8 cellular contexts compared by ENCODE assay signal in the genomic region with DNA sequence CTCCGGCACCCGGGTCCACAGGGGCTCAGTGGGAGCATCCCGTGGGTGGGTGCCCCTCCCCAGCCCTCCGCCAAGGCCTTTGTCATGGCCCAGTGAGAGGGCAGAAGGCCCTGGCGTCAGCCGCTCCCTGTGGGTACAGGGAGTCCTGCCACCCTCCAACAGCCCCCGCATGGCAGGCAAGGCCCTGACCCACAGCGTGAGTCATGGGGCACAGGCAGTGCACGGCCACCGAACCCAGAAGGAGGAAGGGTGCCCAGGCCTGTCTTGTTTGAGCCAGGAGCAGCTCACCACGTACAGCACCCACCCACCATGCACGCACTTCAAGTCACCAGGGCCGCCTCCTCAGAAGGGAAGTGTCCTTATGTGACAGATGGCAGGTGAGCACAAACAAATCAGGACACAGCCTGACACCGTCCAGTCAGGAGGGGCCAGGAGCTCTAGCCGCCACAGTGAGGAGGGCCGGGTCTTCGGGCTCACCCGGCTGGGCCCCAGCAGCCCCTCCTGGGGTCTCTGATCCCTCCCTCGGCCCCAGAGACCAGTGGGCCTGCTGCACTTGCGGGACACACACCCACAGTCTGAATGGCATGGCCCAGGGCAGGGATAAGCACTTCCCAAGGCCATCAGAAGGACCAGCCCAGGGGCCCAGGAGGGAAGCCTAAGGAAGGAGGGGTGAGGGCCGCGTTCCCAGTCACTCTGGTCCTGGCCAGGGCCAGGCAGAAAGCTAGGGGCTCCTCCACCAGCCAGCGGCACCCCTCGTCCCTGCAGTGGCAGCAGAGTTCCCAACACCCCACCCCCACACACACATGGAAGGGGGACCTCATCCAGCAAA. TPM values are rescaled to one million over a fixed set of nuclear protein-coding genes. Genes with fewer than 3 reads are reported as not detected.
DNase-seq lines count a peak whose midpoint lies in the region; ATAC-seq and TF ChIP-seq lines count a peak whose summit lies in the region.

No MANE protein-coding gene starts in this region.

- peaks cover 8% of the 10 kb centered on the region for H3K36me3 Mint-ChIP-seq in activated naive CD8-positive, alpha-beta T cell treated with anti-CD3 and anti-CD28 coated beads, Interleukin-2, amount 10 ng/mL, durations not matched to agents 7 days and 5 days
- H3K36me3 Mint-ChIP-seq in nephron progenitor cell (ENCODE audit: low read depth) (peaks cover 12% of the 10 kb centered on the region), HFFc6 (ENCODE audit: low read depth) (no peaks in the 10 kb centered on the region)

- H3K27ac Mint-ChIP-seq in activated naive CD8-positive, alpha-beta T cell treated with anti-CD3 and anti-CD28 coated beads, Interleukin-2, amount 10 ng/mL, durations not matched to agents 7 days and 5 days = peak overlapping the region; percentile 99
- peak overlapping the region; percentile 87 for H3K27ac Mint-ChIP-seq in nephron progenitor cell
- H3K27ac Mint-ChIP-seq in HFFc6 = no peak overlapping the region

- no peak for TF ChIP-seq CTCF in GM12875 (IDR thresholded peaks at IDR 0.05; ENCODE audit: borderline replicate concordance, insufficient read depth, low read depth, low read length)
- TF ChIP-seq CTCF in HEK293 (tag by site-specific recombination; IDR thresholded peaks at IDR 0.05) = no peak
- TF ChIP-seq CTCF in nephron progenitor cell (IDR thresholded peaks at IDR 0.05) = no peak
- no peak for TF ChIP-seq CTCF in HFFc6 (IDR thresholded peaks at IDR 0.05)

- no peak overlapping the region for H3K27ac ChIP-seq in HEK293 (ENCODE audit: extremely low read depth, low read depth, low read length)

- peak; percentile 68 for DNase-seq in RPMI7951 (ENCODE audit: low read depth)
- peak; percentile 64 for DNase-seq in activated naive CD8-positive, alpha-beta T cell treated with anti-CD3 and anti-CD28 coated beads, Interleukin-2, amount 10 ng/mL, durations not matched to agents 7 days and 5 days
- no peak for DNase-seq in nephron progenitor cell
- no peak for DNase-seq in DMS79 (lab: John Stamatoyannopoulos, UW)
- DNase-seq in HFFc6 = no peak

- POLR2A ChIA-PET in HEK293 (lab: Yijun Ruan, JAX) = no interaction called here
- POLR2A ChIA-PET in activated naive CD8-positive, alpha-beta T cell treated with anti-CD3 and anti-CD28 coated beads, Interleukin-2, amount 10 ng/mL, durations not matched to agents 7 days and 5 days (lab: Charles Lee) = interaction anchor here (1.0 to 3.5 kb wide), 13 partner anchors 8 to 621 kb away, joined by 3 to 14 read pairs (median 5); partner anchors contain the start of genes BIN1 and ERCC3

- H3K36me3 ChIP-seq in HEK293 (ENCODE audit: control insufficient read depth in 2 of 2, insufficient read depth in 1 of 2, low read length in 2 of 2) = no peaks in the 10 kb centered on the region

- ATAC-seq in activated naive CD8-positive, alpha-beta T cell treated with anti-CD3 and anti-CD28 coated beads, Interleukin-2, amount 10 ng/mL, durations not matched to agents 7 days and 5 days (ENCODE audit: low read depth) = peak; percentile 20
- no peak for ATAC-seq in HG02970 (IDR thresholded peaks at IDR 0.05; ENCODE audit: low FRiP score, unreplicated experiment)

- peak overlapping the region; percentile 94 for H3K4me3 Mint-ChIP-seq in activated naive CD8-positive, alpha-beta T cell treated with anti-CD3 and anti-CD28 coated beads, Interleukin-2, amount 10 ng/mL, durations not matched to agents 7 days and 5 days
- H3K4me3 Mint-ChIP-seq in nephron progenitor cell (no peak overlapping the region), HFFc6 (no peak overlapping the region)

- no peaks in the 10 kb centered on the region for H3K4me1 ChIP-seq in HEK293 (ENCODE audit: control insufficient read depth, insufficient read depth, low read length)

- no peaks in the 10 kb centered on the region for H3K9me3 Mint-ChIP-seq in activated naive CD8-positive, alpha-beta T cell treated with anti-CD3 and anti-CD28 coated beads, Interleukin-2, amount 10 ng/mL, durations not matched to agents 7 days and 5 days
- H3K9me3 Mint-ChIP-seq in nephron progenitor cell (no peaks in the 10 kb centered on the region), HFFc6 (no peaks in the 10 kb centered on the region)

- H3K27me3 Mint-ChIP-seq in activated naive CD8-positive, alpha-beta T cell treated with anti-CD3 and anti-CD28 coated beads, Interleukin-2, amount 10 ng/mL, durations not matched to agents 7 days and 5 days = no peaks in the 10 kb centered on the region
- peaks cover 3% of the 10 kb centered on the region for H3K27me3 Mint-ChIP-seq in nephron progenitor cell (ENCODE audit: low read depth, poor library complexity)
- peaks cover 2% of the 10 kb centered on the region for H3K27me3 Mint-ChIP-seq in HFFc6 (ENCODE audit: insufficient read depth)

- peaks cover 70% of the 10 kb centered on the region for H3K4me1 Mint-ChIP-seq in activated naive CD8-positive, alpha-beta T cell treated with anti-CD3 and anti-CD28 coated beads, Interleukin-2, amount 10 ng/mL, durations not matched to agents 7 days and 5 days
- H3K4me1 Mint-ChIP-seq in nephron progenitor cell (peaks cover 94% of the 10 kb centered on the region), HFFc6 (ENCODE audit: low read depth) (peaks cover 30% of the 10 kb centered on the region)

- H3K4me3 ChIP-seq in GM12875 (ENCODE audit: low read depth, low read length) (peak overlapping the region; percentile 71), HEK293 (ENCODE audit: low read depth, low read length) (no peak overlapping the region)

- CTCF ChIA-PET in HEK293 (lab: Yijun Ruan, JAX) = interaction anchor here (2.9 kb wide), 1 partner anchor 14 kb away, joined by 12 read pairs; no protein-coding TSS in a partner anchor

- H3K9me3 ChIP-seq in HEK293 (ENCODE audit: control insufficient read depth, insufficient read depth, low read depth, low read length) = no peaks in the 10 kb centered on the region

TF ChIP-seq in HEK293, 187 proteins besides CTCF, POLR2A, EP300 and RAD21:
- TF ChIP-seq BCL11B (tag by site-specific recombination; IDR thresholded peaks at IDR 0.05; ENCODE audit: low read depth) (no peak), ZFHX2 (tag by site-specific recombination; conservative IDR thresholded peaks at IDR 0.05) (peak; percentile 27; the same call in 1 of the 2 replicates)
TF ChIP-seq in HEK293: peak in this region for 1.

RNA-seq across cellular contexts. Expression of gene BIN1, which starts 25.8 kb away (rescaled TPM):
- 105 TPM in 2 replicates for total RNA-seq in RPMI7951 (2014; rRNA removed; shearing (Covaris generic))
- 100 to 1,000 TPM; 160 to 161 TPM for total RNA-seq in activated naive CD8-positive, alpha-beta T cell treated with anti-CD3 and anti-CD28 coated beads, Interleukin-2, amount 10 ng/mL, durations not matched to agents 7 days and 5 days
- 10 to 100 TPM; 22.6 to 26.1 (median 23.5) TPM for total RNA-seq in HFFc6 (2021; fragmentation: NEBNext Ultra II Directional; extraction: Animal tissue kit (Norgen Biotek cat#: 25700))

Comparison
In these comparisons a context has a peak if more than half of its experiments do, and no peak if none do; other contexts are left out.
1. DNase-seq: peak in RPMI7951 (single experiment) and activated naive CD8-positive, alpha-beta T cell treated with anti-CD3 and anti-CD28 coated beads, Interleukin-2, amount 10 ng/mL, durations not matched to agents 7 days and 5 days (single experiment); none in nephron progenitor cell (single experiment), DMS79 (single experiment) and HFFc6 (single experiment).